10 cellular contexts compared by ENCODE assay signal in genomic region chr11:118439656-118440055, GRCh38. TPM values are rescaled to one million over a fixed set of nuclear protein-coding genes. Genes with fewer than 3 reads are reported as not detected.
DNase-seq lines count a peak whose midpoint lies in the region; ATAC-seq and TF ChIP-seq lines count a peak whose summit lies in the region.
"Had no signal": no experiment of that assay in that cellular context is flagged by ENCODE, and none has a peak within 500 bp of the region (broad histone marks: within the 10 kb centered on the region; RNA-seq: fewer than 3 reads in every experiment).

No MANE protein-coding gene starts in this region.

- H3K27me3 ChIP-seq in SU-DHL-6 (ENCODE audit: low read length): no peaks in the 10 kb centered on the region
- no peaks in the 10 kb centered on the region for H3K27me3 ChIP-seq in right cardiac atrium (ENCODE audit: control insufficient read depth, insufficient read depth)
- H3K27me3 ChIP-seq: suprapubic skin had no signal

- peaks cover 19% of the 10 kb centered on the region for H3K36me3 ChIP-seq in SU-DHL-6 (ENCODE audit: low read length)
- H3K36me3 ChIP-seq: suprapubic skin had no signal

- H3K4me1 Mint-ChIP-seq in activated CD8-positive, alpha-beta memory T cell treated with anti-CD3 and anti-CD28 coated beads, Interleukin-2, amount 10 ng/mL, durations not matched to agents 7 days and 5 days: peaks cover 60% of the 10 kb centered on the region
- H3K4me1 Mint-ChIP-seq in central memory CD8-positive, alpha-beta T cell: peaks cover 83% of the 10 kb centered on the region
- peaks cover 59% of the 10 kb centered on the region for H3K4me1 Mint-ChIP-seq in progenitor cell of endocrine pancreas (ENCODE audit: low read depth)

- peaks cover 5% of the 10 kb centered on the region for H3K4me1 ChIP-seq in right cardiac atrium (ENCODE audit: control insufficient read depth, insufficient read depth, low read length)

- no peaks in the 10 kb centered on the region for H3K27me3 Mint-ChIP-seq in activated CD8-positive, alpha-beta memory T cell treated with anti-CD3 and anti-CD28 coated beads, Interleukin-2, amount 10 ng/mL, durations not matched to agents 7 days and 5 days
- no peaks in the 10 kb centered on the region for H3K27me3 Mint-ChIP-seq in central memory CD8-positive, alpha-beta T cell
- no peaks in the 10 kb centered on the region for H3K27me3 Mint-ChIP-seq in progenitor cell of endocrine pancreas

- no peak overlapping the region for H3K27ac ChIP-seq in SU-DHL-6 (ENCODE audit: low read depth, low read length)
- H3K27ac ChIP-seq in right cardiac atrium (ENCODE audit: low read length): no peak overlapping the region
- H3K27ac ChIP-seq: suprapubic skin had no signal

- no peaks in the 10 kb centered on the region for H3K9me3 Mint-ChIP-seq in activated CD8-positive, alpha-beta memory T cell treated with anti-CD3 and anti-CD28 coated beads, Interleukin-2, amount 10 ng/mL, durations not matched to agents 7 days and 5 days (ENCODE audit: low read depth)
- no peaks in the 10 kb centered on the region for H3K9me3 Mint-ChIP-seq in central memory CD8-positive, alpha-beta T cell
- H3K9me3 Mint-ChIP-seq in progenitor cell of endocrine pancreas (ENCODE audit: low read depth): no peaks in the 10 kb centered on the region
- H3K9me3 Mint-ChIP-seq: dendritic cell treated with granulocyte-macrophage colony-stimulating factor and Interleukin-4, amounts not matched to agents 40 ng/mL and 50 ng/mL, for 4 days had no signal

- H3K36me3 Mint-ChIP-seq in activated CD8-positive, alpha-beta memory T cell treated with anti-CD3 and anti-CD28 coated beads, Interleukin-2, amount 10 ng/mL, durations not matched to agents 7 days and 5 days: peaks cover 29% of the 10 kb centered on the region
- peaks cover 37% of the 10 kb centered on the region for H3K36me3 Mint-ChIP-seq in central memory CD8-positive, alpha-beta T cell (ENCODE audit: insufficient read depth)
- peaks cover 3% of the 10 kb centered on the region for H3K36me3 Mint-ChIP-seq in progenitor cell of endocrine pancreas (ENCODE audit: insufficient read depth)

- peak overlapping the region; percentile 79 for H3K4me2 ChIP-seq in SU-DHL-6 (ENCODE audit: low read depth, low read length, poor library complexity, severe bottlenecking)

- H3K9me2 ChIP-seq in SU-DHL-6 (replicated peaks; ENCODE audit: insufficient read depth, low read length): no peaks in the 10 kb centered on the region

- no peak overlapping the region for H3K4me3 ChIP-seq in SU-DHL-6 (ENCODE audit: insufficient read depth, low read length, poor library complexity, severe bottlenecking)
- no peak overlapping the region for H3K4me3 ChIP-seq in right cardiac atrium (ENCODE audit: low read length)

- intact Hi-C loops in right cardiac atrium (cut with DNase I): loop anchor here in 1 of 4 donors (5.0 kb wide), 1 partner anchor 37 kb away; the partner anchor contains the start of gene ATP5MG

- peak overlapping the region; percentile 94 for H3K27ac Mint-ChIP-seq in activated CD8-positive, alpha-beta memory T cell treated with anti-CD3 and anti-CD28 coated beads, Interleukin-2, amount 10 ng/mL, durations not matched to agents 7 days and 5 days
- peak overlapping the region; percentile 97 for H3K27ac Mint-ChIP-seq in central memory CD8-positive, alpha-beta T cell (ENCODE audit: low read depth)
- H3K27ac Mint-ChIP-seq in progenitor cell of endocrine pancreas: peak overlapping the region; percentile 14

- peaks cover 28% of the 10 kb centered on the region for H4K20me1 ChIP-seq in SU-DHL-6 (ENCODE audit: low read depth, low read length)

- H2AFZ ChIP-seq in SU-DHL-6 (ENCODE audit: low read depth, low read length, severe bottlenecking): no peak overlapping the region

- in situ Hi-C loops in GM13976 (cut with MboI; ENCODE audit: low sequenced_read_pairs, unreplicated experiment): no loop called here

- DNase-seq in activated CD8-positive, alpha-beta memory T cell treated with anti-CD3 and anti-CD28 coated beads, Interleukin-2, amount 10 ng/mL, durations not matched to agents 7 days and 5 days: no peak
- DNase-seq in activated CD8-positive, alpha-beta memory T cell treated with anti-CD3 and anti-CD28 coated beads, Interleukin-2, amount 50 U/mL, for 4 hours: no peak
- no peak for DNase-seq in central memory CD8-positive, alpha-beta T cell (ENCODE audit: low spot score in 2 of 2)
- no peak for DNase-seq in progenitor cell of endocrine pancreas (ENCODE audit: low spot score, unreplicated experiment)
- no peak for DNase-seq in A172 (ENCODE audit: low spot score)
- DNase-seq in right cardiac atrium: no peak
- no peak for DNase-seq in GM13976 (ENCODE audit: low spot score)

- no peak for TF ChIP-seq CTCF in SU-DHL-6 (IDR thresholded peaks at IDR 0.05; ENCODE audit: insufficient read depth, low read length, poor library complexity, severe bottlenecking)
- TF ChIP-seq CTCF in progenitor cell of endocrine pancreas (IDR thresholded peaks at IDR 0.05; ENCODE audit: unreplicated experiment): no peak
- TF ChIP-seq CTCF in GM13976 (IDR thresholded peaks at IDR 0.05; ENCODE audit: borderline replicate concordance, control extremely low read depth, extremely low read depth, insufficient read depth, missing control alignments): no peak

- no peak overlapping the region for H3K9ac ChIP-seq in SU-DHL-6 (ENCODE audit: low read length)

- peaks cover 8% of the 10 kb centered on the region; the same call in 1 of the 2 replicates for H3F3A ChIP-seq in SU-DHL-6 (ENCODE audit: insufficient read depth)

- H3K9me3 ChIP-seq in SU-DHL-6 (ENCODE audit: insufficient read depth, low read length): no peaks in the 10 kb centered on the region
- no peaks in the 10 kb centered on the region for H3K9me3 ChIP-seq in right cardiac atrium (ENCODE audit: control insufficient read depth, low read length)
- H3K9me3 ChIP-seq: suprapubic skin had no signal

- peak overlapping the region; percentile 88 for H3K4me3 Mint-ChIP-seq in activated CD8-positive, alpha-beta memory T cell treated with anti-CD3 and anti-CD28 coated beads, Interleukin-2, amount 10 ng/mL, durations not matched to agents 7 days and 5 days
- peak overlapping the region; percentile 51 for H3K4me3 Mint-ChIP-seq in central memory CD8-positive, alpha-beta T cell
- peak overlapping the region; percentile 48 for H3K4me3 Mint-ChIP-seq in progenitor cell of endocrine pancreas (ENCODE audit: low read depth)

- CTCF ChIA-PET in activated CD8-positive, alpha-beta memory T cell treated with anti-CD3 and anti-CD28 coated beads, Interleukin-2, amount 10 ng/mL, durations not matched to agents 7 days and 5 days (lab: Charles Lee): interaction anchor here (0.7 to 2.1 kb wide), 5 partner anchors 9 to 49 kb away, joined by 3 to 11 read pairs (median 5); no protein-coding TSS in a partner anchor

- peaks cover 81% of the 10 kb centered on the region for H3K79me2 ChIP-seq in SU-DHL-6 (ENCODE audit: insufficient read depth, low read length)

- ATAC-seq in activated CD8-positive, alpha-beta memory T cell treated with anti-CD3 and anti-CD28 coated beads, Interleukin-2, amount 10 ng/mL, durations not matched to agents 7 days and 5 days: no peak
- no peak for ATAC-seq in central memory CD8-positive, alpha-beta T cell (replicated peaks; ENCODE audit: extremely low read depth, poor library complexity, severe bottlenecking)
- ATAC-seq in right cardiac atrium: no peak

RNA-seq across cellular contexts. Expression of gene KMT2A, which starts 3.4 kb away (rescaled TPM):
- 100 to 1,000 TPM; 116 to 125 TPM for total RNA-seq in activated CD8-positive, alpha-beta memory T cell treated with anti-CD3 and anti-CD28 coated beads, Interleukin-2, amount 10 ng/mL, durations not matched to agents 7 days and 5 days
- total RNA-seq in progenitor cell of endocrine pancreas (89.1 and 94.6 TPM in 2 replicates), right cardiac atrium (10 to 100 TPM; 26.9 to 32.7 (median 27.7) TPM)
- total RNA-seq in A172 (2014; rRNA removed; shearing (Covaris generic)): 15.2 and 19.1 TPM in 2 replicates
- polyA plus RNA-seq in right cardiac atrium: 9.1 TPM

RNA-seq across cellular contexts. Expression of gene ATP5MG, which starts 38.2 kb away (rescaled TPM):
- 100 to 1,000 TPM; 278 to 295 TPM for total RNA-seq in activated CD8-positive, alpha-beta memory T cell treated with anti-CD3 and anti-CD28 coated beads, Interleukin-2, amount 10 ng/mL, durations not matched to agents 7 days and 5 days
- total RNA-seq in progenitor cell of endocrine pancreas (189 and 192 TPM in 2 replicates), right cardiac atrium (100 to 1,000 TPM; 500 to 709 (median 601) TPM)
- 49.2 and 49.7 TPM in 2 replicates for total RNA-seq in A172 (2014; rRNA removed; shearing (Covaris generic))
- 666 TPM for polyA plus RNA-seq in right cardiac atrium

Comparison
In these comparisons a context has a peak if more than half of its experiments do, and no peak if none do; other contexts are left out.
1. H3K27ac Mint-ChIP-seq: peak in every context shown above with its lines; median percentile 97 in central memory CD8-positive, alpha-beta T cell; 94 in activated CD8-positive, alpha-beta memory T cell treated with anti-CD3 and anti-CD28 coated beads, Interleukin-2, amount 10 ng/mL, durations not matched to agents 7 days and 5 days; 14 in progenitor cell of endocrine pancreas.